ENCODE assay signal across 38 cellular contexts in the genomic region with DNA sequence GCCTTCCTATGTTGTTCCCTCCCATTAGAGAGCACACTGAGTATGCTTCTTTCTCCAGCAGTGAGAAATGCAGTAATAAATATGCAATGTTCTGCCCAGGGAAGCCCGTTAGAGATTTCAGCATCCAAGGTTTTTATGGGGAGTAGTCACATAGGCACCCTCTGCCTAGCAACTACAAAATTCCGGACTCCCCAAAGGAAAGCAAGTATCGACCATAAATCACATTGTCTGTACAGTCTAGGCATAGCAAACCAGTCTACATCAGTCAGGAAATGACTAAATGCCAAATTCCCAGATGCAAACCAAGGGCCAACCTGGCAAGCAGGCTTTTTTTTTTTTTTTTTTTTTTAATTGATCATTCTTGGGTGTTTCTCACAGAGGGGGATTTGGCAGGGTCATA. TPM values are rescaled to one million over a fixed set of nuclear protein-coding genes. Genes with fewer than 3 reads are reported as not detected.
"Had no signal": no experiment of that assay in that cellular context is flagged by ENCODE, and none has a peak within 500 bp of the region (broad histone marks: within the 10 kb centered on the region; RNA-seq: fewer than 3 reads in every experiment).

No MANE protein-coding gene starts in this region.

- H3K36me3 ChIP-seq: ascending aorta, heart right ventricle, left lung, lower lobe of right lung, neutrophil, ovary, suprapubic skin, tibial artery, upper lobe of right lung had no signal

- ATAC-seq: effector memory CD8-positive, alpha-beta T cell; heart right ventricle; left lung; lower lobe of right lung; sciatic nerve; stimulated activated memory B cell treated with anti-CD40 and anti-IgM and Interleukin-4, amounts not matched to agents 10 μg/mL and 1 μg/mL and 100 μg/mL, for 72 hours; stimulated activated naive CD8-positive, alpha-beta T cell treated with anti-CD3 and anti-CD28 coated beads, Interleukin-15, amount 100 ng/mL, for 72 hours; upper lobe of right lung had no signal

- H3K27me3 ChIP-seq: ascending aorta, heart right ventricle, left lung, neutrophil, ovary, suprapubic skin, tibial artery, upper lobe of right lung had no signal

- H3K4me3 ChIP-seq: ascending aorta, coronary artery, dorsolateral prefrontal cortex, heart right ventricle, left lung, lower lobe of right lung, ovary, suprapubic skin, tibial artery, upper lobe of right lung had no signal

- DNase-seq: activated CD4-positive, alpha-beta memory T cell treated with anti-CD3 and anti-CD28 coated beads for 36 hours; activated CD4-positive, alpha-beta T cell treated with anti-CD3 and anti-CD28 coated beads, Interleukin-2, amount 10 ng/mL, durations not matched to agents 24 days and 14 days; activated CD4-positive, CD25-positive, alpha-beta regulatory T cell treated with anti-CD3 and anti-CD28 coated beads, Interleukin-2, amount 50 U/mL, for 72 hours; activated CD8-positive, alpha-beta memory T cell treated with anti-CD3 and anti-CD28 coated beads, Interleukin-2, amount 50 U/mL, for 4 hours; activated effector memory CD4-positive, alpha-beta T cell treated with anti-CD3 and anti-CD28 coated beads, Interleukin-2, amount 50 U/mL, for 16 hours; activated naive CD4-positive, alpha-beta T cell treated with anti-CD3 and anti-CD28 coated beads for 36 hours; activated naive CD8-positive, alpha-beta T cell treated with anti-CD3 and anti-CD28 coated beads, Interleukin-2, amount 10 ng/mL, durations not matched to agents 7 days and 5 days; activated T-cell treated with anti-CD3 and anti-CD28 coated beads, Interleukin-2, amount 50 U/mL, for 1 hour; dorsolateral prefrontal cortex; effector memory CD8-positive, alpha-beta T cell; erythroblast; foreskin melanocyte; heart right ventricle; left lung; lower lobe of right lung; ovary; retina; small intestine; stimulated activated CD4-positive, alpha-beta T cell treated with anti-CD3 and anti-CD28 coated beads, Interleukin-4, amount 100 ng/mL, for 4 hours; stimulated activated CD8-positive, alpha-beta memory T cell treated with anti-CD3 and anti-CD28 coated beads, Interleukin-4, amount 100 ng/mL, for 48 hours; stimulated activated naive CD8-positive, alpha-beta T cell treated with anti-CD3 and anti-CD28 coated beads, Interleukin-15, amount 100 ng/mL, for 72 hours; T-helper 2 cell; tibial artery; upper lobe of right lung had no signal

- H3K27ac ChIP-seq: ascending aorta, coronary artery, dorsolateral prefrontal cortex, heart right ventricle, left lung, lower lobe of right lung, neutrophil, ovary, suprapubic skin, tibial artery, upper lobe of right lung had no signal

- H3K9me3 ChIP-seq: ascending aorta, heart right ventricle, left lung, lower lobe of right lung, neutrophil, ovary, suprapubic skin, tibial artery, upper lobe of right lung had no signal

- H3K4me1 ChIP-seq: ascending aorta, heart right ventricle, left lung, lower lobe of right lung, suprapubic skin, tibial artery, upper lobe of right lung had no signal

RNA-seq across cellular contexts. Expression of a gene that starts 34.8 kb away (rescaled TPM):
- total RNA-seq: activated CD4-positive, alpha-beta memory T cell treated with anti-CD3 and anti-CD28 coated beads for 36 hours; activated CD8-positive, alpha-beta memory T cell treated with anti-CD3 and anti-CD28 coated beads for 36 hours; activated naive CD8-positive, alpha-beta T cell treated with anti-CD3 and anti-CD28 coated beads, Interleukin-2, amount 10 ng/mL, durations not matched to agents 7 days and 5 days; ascending aorta; cardiac septum; fibroblast of lung; glomerular endothelial cell; heart right ventricle; kidney epithelial cell; left lung; lower lobe of right lung; mesenteric fat pad; mucosa of gallbladder; ovary; progenitor cell of endocrine pancreas; sciatic nerve; suprapubic skin; upper lobe of right lung had no signal
- polyA plus RNA-seq: fibroblast of lung, heart right ventricle, ovary, small intestine had no signal
